ENCODE assay signal across 8 cellular contexts in genomic region chr15:76336254-76337046, GRCh38. TPM values are rescaled to one million over a fixed set of nuclear protein-coding genes. Genes with fewer than 3 reads are reported as not detected.
DNase-seq lines count a peak whose midpoint lies in the region; ATAC-seq, FAIRE-seq and TF ChIP-seq lines count a peak whose summit lies in the region.

Gene ISL2 (plus strand): TSS chr15:76336773. CDS start chr15:76336884, 111 bp downstream.

- peak; percentile 78 for TF ChIP-seq POLR2A in GM12892 (IDR thresholded peaks at IDR 0.05; ENCODE audit: low read depth, low read length)
- no peak for TF ChIP-seq POLR2A in suprapubic skin (IDR thresholded peaks at IDR 0.05)

- TF ChIP-seq CTCF in HFF-Myc (IDR thresholded peaks at IDR 0.05; ENCODE audit: low read depth, low read length, missing control alignments) (no peak), fibroblast of lung (conservative IDR thresholded peaks at IDR 0.05 in 1 of 2, IDR thresholded peaks at IDR 0.05 in 1 of 2; ENCODE audit: low read depth in 1 of 2, low read length in 2 of 2) (no peak), natural killer cell (IDR thresholded peaks at IDR 0.05) (no peak), suprapubic skin (IDR thresholded peaks at IDR 0.05) (no peak)

- H3K4me2 ChIP-seq in fibroblast of lung (ENCODE audit: extremely low read depth, insufficient read depth, low read length), result peak within 1 kb of the TSS; percentile 41

- no peaks in the 10 kb centered on the region for H3K79me2 ChIP-seq in fibroblast of lung (ENCODE audit: control insufficient read depth, insufficient read depth, low read length)

- 9% methylated on average over 21 of the region's 40 CpGs for WGBS in suprapubic skin

- H3K4me1 ChIP-seq in fibroblast of lung (ENCODE audit: control insufficient read depth, extremely low read depth, insufficient read depth, low read length) (no peaks in the 10 kb centered on the region), suprapubic skin (peaks cover 60% of the 10 kb centered on the region)

- H3K4me1 Mint-ChIP-seq in natural killer cell, result peaks cover 52 to 61% of the 10 kb centered on the region in 2 donors

- no peak within 1 kb of the TSS for H2AFZ ChIP-seq in fibroblast of lung (ENCODE audit: low read length)

- no peak for TF ChIP-seq EP300 in suprapubic skin (IDR thresholded peaks at IDR 0.05)

- H3K36me3 ChIP-seq in fibroblast of lung (ENCODE audit: control insufficient read depth, insufficient read depth, low read length), result no peaks in the 10 kb centered on the region
- H3K36me3 ChIP-seq in suprapubic skin, result no peaks in the 10 kb centered on the region

- peak; percentile 97 for FAIRE-seq in GM12892 (lab: Jason Lieb, UNC)

- no peaks in the 10 kb centered on the region for H3K9me3 Mint-ChIP-seq in natural killer cell

- H3K27ac Mint-ChIP-seq in natural killer cell, result peak within 1 kb of the TSS; percentile 35 to 52

- peak; percentile 89 for DNase-seq in GM12892 (ENCODE audit: insufficient read length)
- peak; percentile 90 for DNase-seq in HFF-Myc (ENCODE audit: extremely low read depth, low read depth)
- DNase-seq in NCI-H2081 (lab: John Stamatoyannopoulos, UW), result peak; percentile 88 to 90
- peak; percentile 25 to 36 for DNase-seq in activated CD4-positive, alpha-beta T cell treated with anti-CD3 and anti-CD28 coated beads, Interleukin-2, amount 50 U/mL, for 24 hours (ENCODE audit: low read depth in 1 of 2, low spot score in 1 of 2)
- peak; percentile 36 to 89 for DNase-seq in fibroblast of lung (ENCODE audit: low read depth in 2 of 2)
- no peak for DNase-seq in natural killer cell
- DNase-seq in suprapubic skin (ENCODE audit: low spot score in 2 of 2), result peak in 1 of 2 donors; percentile 64
- DNase-seq in NCI-H1417 treated with DMSO at 0.1 percent for 48 hours (lab: John Stamatoyannopoulos, UW), result no peak

- H3K9me3 ChIP-seq in fibroblast of lung (ENCODE audit: control insufficient read depth, insufficient read depth, low read depth, low read length) (no peaks in the 10 kb centered on the region), suprapubic skin (no peaks in the 10 kb centered on the region)

- H4K20me1 ChIP-seq in fibroblast of lung (ENCODE audit: control insufficient read depth, extremely low read depth, insufficient read depth, low read length), result no peaks in the 10 kb centered on the region

- no peaks in the 10 kb centered on the region for H3K36me3 Mint-ChIP-seq in natural killer cell

- H3K9ac ChIP-seq in fibroblast of lung (ENCODE audit: insufficient read depth, low read length), result no peak within 1 kb of the TSS

- H3K27me3 Mint-ChIP-seq in natural killer cell (ENCODE audit: low read depth in 2 of 2), result peaks cover 65 to 71% of the 10 kb centered on the region in 2 donors

- H3K27me3 ChIP-seq in fibroblast of lung (ENCODE audit: control insufficient read depth, insufficient read depth, low read length), result peaks cover 71% of the 10 kb centered on the region
- peaks cover 87% of the 10 kb centered on the region for H3K27me3 ChIP-seq in suprapubic skin

- ATAC-seq in natural killer cell, result peak in 2 of 3 donors; percentile 15 to 36

- peak within 1 kb of the TSS; percentile 84 for H3K4me3 Mint-ChIP-seq in natural killer cell

- intact Hi-C loops in natural killer cell (cut with micrococcal nuclease), result no loop called here

- H3K27ac ChIP-seq in fibroblast of lung (ENCODE audit: insufficient read depth, low read length), result no peak within 1 kb of the TSS
- no peak within 1 kb of the TSS for H3K27ac ChIP-seq in suprapubic skin

- H3K4me3 ChIP-seq in HFF-Myc (replicated peaks; ENCODE audit: low read depth, low read length) (peak within 1 kb of the TSS; percentile 75), fibroblast of lung (replicated peaks in 1 of 4; ENCODE audit: control extremely low read depth in 1 of 4, insufficient read depth in 1 of 4, low read depth in 3 of 4, low read length in 4 of 4) (peak within 1 kb of the TSS in 3 of 4 experiments; percentile 11 to 75 (median 44)), suprapubic skin (peak within 1 kb of the TSS; percentile 12)

RNA-seq across cellular contexts. Expression of gene ISL2, which starts in this region (rescaled TPM):
- 0.42 TPM for polyA plus RNA-seq in GM12892 (2012; ENCODE audit: missing spikeins)
- total RNA-seq in fibroblast of lung (0.17 and 0.26 TPM in 2 replicates), natural killer cell (not detected), suprapubic skin (under 1 TPM in 1 of 4 donors, not detected in 3; 0.76 TPM)
- 0.02 and 0.03 TPM in 2 replicates for polyA plus RNA-seq in fibroblast of lung
- polyA plus RNA-seq in fibroblast of lung (2012), result 0.12 TPM in 1 of 2 replicates, not detected in the other
- polyA minus RNA-seq in fibroblast of lung (ENCODE audit: low replicate concordance), result not detected in 2 replicates

Comparison
In these comparisons a context has a peak if more than half of its experiments do, and no peak if none do; other contexts are left out.
1. Peak in DNase-seq, H3K4me3 ChIP-seq and H3K4me2 ChIP-seq in fibroblast of lung; RNA of the gene not detected or under 1 TPM.
2. Peak in ATAC-seq in natural killer cell; RNA of the gene not detected or under 1 TPM.
3. DNase-seq: peak in GM12892 (single experiment), HFF-Myc (single experiment), NCI-H2081 (2 of 2) and activated CD4-positive, alpha-beta T cell treated with anti-CD3 and anti-CD28 coated beads, Interleukin-2, amount 50 U/mL, for 24 hours (2 of 2); none in natural killer cell (single experiment) and NCI-H1417 treated with DMSO at 0.1 percent for 48 hours (single experiment).
4. H3K4me3 ChIP-seq: peak in every context shown above with its lines; median percentile 75 in HFF-Myc; 44 in fibroblast of lung; 12 in suprapubic skin.